15 cellular contexts compared by ENCODE assay signal in the genomic region with DNA sequence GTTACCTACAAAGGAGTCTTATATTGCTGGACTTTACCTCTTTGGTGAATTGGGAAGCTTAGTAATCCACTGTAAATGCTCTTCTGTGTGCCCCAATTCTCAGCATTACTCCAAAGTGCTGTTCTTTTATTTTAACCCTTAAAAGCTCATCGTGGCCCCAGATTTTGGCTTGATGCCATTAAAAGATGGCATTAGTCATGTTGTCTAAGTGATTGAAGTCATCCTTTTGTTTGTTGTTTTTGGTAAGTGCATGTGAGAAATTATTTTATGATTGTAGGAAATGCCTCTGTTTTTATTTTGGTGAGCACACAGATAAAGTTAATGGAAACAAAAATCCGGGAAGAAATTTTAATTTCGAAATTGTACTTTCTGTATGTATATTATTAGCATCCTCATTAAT.
DNase-seq lines count a peak whose midpoint lies in the region; TF ChIP-seq lines count a peak whose summit lies in the region.
"Had no signal": no experiment of that assay in that cellular context is flagged by ENCODE, and none has a peak within 500 bp of the region (broad histone marks: within the 10 kb centered on the region; RNA-seq: fewer than 3 reads in every experiment).

No MANE protein-coding gene starts in this region.

- no TSS peak for BruUV-seq in A673 (replicated peaks; lab: Mats Ljungman, UMichigan)

- TF ChIP-seq CTCF in A673 (conservative IDR thresholded peaks at IDR 0.05; ENCODE audit: low read depth, low read length) (no peak), HEK293 (tag by site-specific recombination; IDR thresholded peaks at IDR 0.05) (no peak), endothelial cell (IDR thresholded peaks at IDR 0.05; ENCODE audit: unreplicated experiment) (no peak)

- peaks cover 2% of the 10 kb centered on the region for H3K27me3 Mint-ChIP-seq in endothelial cell (ENCODE audit: unreplicated experiment)
- H3K27me3 Mint-ChIP-seq: B cell; CD4-positive, alpha-beta T cell had no signal

- no peaks in the 10 kb centered on the region for H3K9me3 Mint-ChIP-seq in endothelial cell (ENCODE audit: unreplicated experiment)
- H3K9me3 Mint-ChIP-seq: CD4-positive, alpha-beta T cell had no signal

- H3K27ac ChIP-seq in A673 (ENCODE audit: low read depth, low read length, poor library complexity, severe bottlenecking) (no peak overlapping the region), HEK293 (ENCODE audit: extremely low read depth, low read depth, low read length) (no peak overlapping the region)
- H3K27ac ChIP-seq: GM23248 had no signal

- CTCF ChIA-PET in A673 (lab: Charles Lee) = no interaction called here
- CTCF ChIA-PET in HEK293 (lab: Yijun Ruan, JAX) = interaction anchor here (0.8 kb wide), 1 partner anchor 69 kb away, joined by 5 read pairs; no protein-coding TSS in a partner anchor

- no peaks in the 10 kb centered on the region for H3K27me3 ChIP-seq in A673 (replicated peaks; ENCODE audit: insufficient read depth, low read depth, low read length, poor library complexity)

- no peaks in the 10 kb centered on the region for H3K9me3 ChIP-seq in A673 (ENCODE audit: low read depth, low read length, poor library complexity, severe bottlenecking)
- H3K9me3 ChIP-seq in HEK293 (ENCODE audit: control insufficient read depth, insufficient read depth, low read depth, low read length) = no peaks in the 10 kb centered on the region

- peaks cover 14% of the 10 kb centered on the region for H3K36me3 Mint-ChIP-seq in endothelial cell (ENCODE audit: low read depth, unreplicated experiment)

- H3K4me3 ChIP-seq in A673 (ENCODE audit: low read depth, low read length, poor library complexity, severe bottlenecking) (no peak overlapping the region), HEK293 (ENCODE audit: low read depth, low read length) (no peak overlapping the region)
- H3K4me3 ChIP-seq: GM12878, GM23248 had no signal

- no peak overlapping the region for H3K4me3 Mint-ChIP-seq in endothelial cell (ENCODE audit: unreplicated experiment)
- H3K4me3 Mint-ChIP-seq: B cell; CD4-positive, alpha-beta T cell had no signal

- POLR2A ChIA-PET in A673 (lab: Charles Lee; ENCODE audit: low non-redundant PET) (interaction anchor here (0.7 kb wide), 1 partner anchor 1320 kb away, joined by 6 read pairs; no protein-coding TSS in a partner anchor), HEK293 (lab: Yijun Ruan, JAX) (no interaction called here)

- peak overlapping the region; percentile 9 for H3K27ac Mint-ChIP-seq in endothelial cell (ENCODE audit: unreplicated experiment)
- H3K27ac Mint-ChIP-seq: B cell; CD4-positive, alpha-beta T cell had no signal

- no peaks in the 10 kb centered on the region for H3K4me1 ChIP-seq in A673 (ENCODE audit: insufficient read depth, low read length, poor library complexity, severe bottlenecking)
- peaks cover 13% of the 10 kb centered on the region; the same call in 1 of the 2 replicates for H3K4me1 ChIP-seq in HEK293 (ENCODE audit: control insufficient read depth, insufficient read depth, low read length)

- H3K4me1 Mint-ChIP-seq in endothelial cell (ENCODE audit: unreplicated experiment) = peaks cover 48% of the 10 kb centered on the region

- intact Hi-C loops in A673 (cut with micrococcal nuclease; ENCODE audit: unreplicated experiment) = no loop called here

- H3K36me3 ChIP-seq in A673 (ENCODE audit: insufficient read depth, low read length, poor library complexity, severe bottlenecking) (no peaks in the 10 kb centered on the region), HEK293 (ENCODE audit: control insufficient read depth in 2 of 2, insufficient read depth in 1 of 2, low read length in 2 of 2) (no peaks in the 10 kb centered on the region)

- DNase-seq in A673 (ENCODE audit: low spot score) (peak; percentile 7), SW480 (ENCODE audit: low spot score) (peak; percentile 7), endothelial cell (ENCODE audit: low spot score) (no peak), mesenteric fat pad (ENCODE audit: low spot score) (no peak), NCI-H510A treated with DMSO at 0.1 percent for 48 hours (lab: John Stamatoyannopoulos, UW) (no peak)
- DNase-seq in activated CD4-positive, CD25-positive, alpha-beta regulatory T cell treated with anti-CD3 and anti-CD28 coated beads, Interleukin-2, amount 50 U/mL, for 72 hours = no peak
- no peak for DNase-seq in stimulated activated CD4-positive, alpha-beta T cell treated with anti-CD3 and anti-CD28 coated beads, Interleukin-1b, Interleukin-23, amount 100 ng/mL, for 48 hours
- DNase-seq: C1 segment of cervical spinal cord; Calu3; CD4-positive, alpha-beta T cell; DMS 273 treated with DMSO at 0.1 percent for 48 hours; GM23248 had no signal

TF ChIP-seq in HEK293, 187 proteins besides CTCF, POLR2A, EP300 and RAD21 (continues in another document):
- no peak for TF ChIP-seq ZNF670 (tag by site-specific recombination; IDR thresholded peaks at IDR 0.05; ENCODE audit: low read depth)
- no peak for TF ChIP-seq ZNF792 (tag by site-specific recombination; IDR thresholded peaks at IDR 0.05)
- TF ChIP-seq ZNF16 (tag by site-specific recombination; IDR thresholded peaks at IDR 0.05; ENCODE audit: low read depth) = no peak
- peak; percentile 75 for TF ChIP-seq ZNF366 (tag by site-specific recombination; conservative IDR thresholded peaks at IDR 0.05)
- no peak for TF ChIP-seq GLIS1 (tag by site-specific recombination; IDR thresholded peaks at IDR 0.05)
- TF ChIP-seq, protein P1, sequence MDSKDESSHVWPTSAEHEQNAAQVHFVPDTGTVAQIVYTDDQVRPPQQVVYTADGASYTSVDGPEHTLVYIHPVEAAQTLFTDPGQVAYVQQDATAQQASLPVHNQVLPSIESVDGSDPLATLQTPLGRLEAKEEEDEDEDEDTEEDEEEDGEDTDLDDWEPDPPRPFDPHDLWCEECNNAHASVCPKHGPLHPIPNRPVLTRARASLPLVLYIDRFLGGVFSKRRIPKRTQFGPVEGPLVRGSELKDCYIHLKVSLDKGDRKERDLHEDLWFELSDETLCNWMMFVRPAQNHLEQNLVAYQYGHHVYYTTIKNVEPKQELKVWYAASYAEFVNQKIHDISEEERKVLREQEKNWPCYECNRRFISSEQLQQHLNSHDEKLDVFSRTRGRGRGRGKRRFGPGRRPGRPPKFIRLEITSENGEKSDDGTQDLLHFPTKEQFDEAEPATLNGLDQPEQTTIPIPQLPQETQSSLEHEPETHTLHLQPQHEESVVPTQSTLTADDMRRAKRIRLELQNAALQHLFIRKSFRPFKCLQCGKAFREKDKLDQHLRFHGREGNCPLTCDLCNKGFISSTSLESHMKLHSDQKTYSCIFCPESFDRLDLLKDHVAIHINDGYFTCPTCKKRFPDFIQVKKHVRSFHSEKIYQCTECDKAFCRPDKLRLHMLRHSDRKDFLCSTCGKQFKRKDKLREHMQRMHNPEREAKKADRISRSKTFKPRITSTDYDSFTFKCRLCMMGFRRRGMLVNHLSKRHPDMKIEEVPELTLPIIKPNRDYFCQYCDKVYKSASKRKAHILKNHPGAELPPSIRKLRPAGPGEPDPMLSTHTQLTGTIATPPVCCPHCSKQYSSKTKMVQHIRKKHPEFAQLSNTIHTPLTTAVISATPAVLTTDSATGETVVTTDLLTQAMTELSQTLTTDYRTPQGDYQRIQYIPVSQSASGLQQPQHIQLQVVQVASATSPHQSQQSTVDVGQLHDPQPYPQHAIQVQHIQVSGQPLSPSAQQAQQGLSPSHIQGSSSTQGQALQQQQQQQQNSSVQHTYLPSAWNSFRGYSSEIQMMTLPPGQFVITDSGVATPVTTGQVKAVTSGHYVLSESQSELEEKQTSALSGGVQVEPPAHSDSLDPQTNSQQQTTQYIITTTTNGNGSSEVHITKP (tag by site-specific recombination; IDR thresholded peaks at IDR 0.05) = no peak
- no peak for TF ChIP-seq ZNF416 (tag by site-specific recombination; IDR thresholded peaks at IDR 0.05)
- peak; percentile 35; the same call in 1 of the 2 replicates for TF ChIP-seq GLI2 (tag by site-specific recombination; IDR thresholded peaks at IDR 0.05; ENCODE audit: borderline replicate concordance, low read depth)
- peak; percentile 71 for TF ChIP-seq BCL6B (tag by site-specific recombination; IDR thresholded peaks at IDR 0.05)
- TF ChIP-seq ZNF830 (tag by site-specific recombination; IDR thresholded peaks at IDR 0.05; ENCODE audit: low read depth) = no peak
- TF ChIP-seq ZIC2 (tag by site-specific recombination; IDR thresholded peaks at IDR 0.05) = no peak
- 0 out of 2 replicates have a peak, but pooled peaks have one; percentile 28 for TF ChIP-seq GFI1B (tag by site-specific recombination; IDR thresholded peaks at IDR 0.05)
- peak; percentile 40; the same call in 1 of the 2 replicates for TF ChIP-seq SP7 (tag by site-specific recombination; IDR thresholded peaks at IDR 0.05)
- TF ChIP-seq HOXC10 (CRISPR knock-in tag; IDR thresholded peaks at IDR 0.05) = no peak
- TF ChIP-seq YY1 (tag by site-specific recombination; IDR thresholded peaks at IDR 0.05) = no peak
- no peak for TF ChIP-seq ZNF391 (tag by site-specific recombination; IDR thresholded peaks at IDR 0.05; ENCODE audit: borderline replicate concordance, low read depth)
- TF ChIP-seq ZNF521 (tag by site-specific recombination; IDR thresholded peaks at IDR 0.05) = no peak
- peak; percentile 82 for TF ChIP-seq ZNF184 (tag by site-specific recombination; IDR thresholded peaks at IDR 0.05)
- TF ChIP-seq ZNF639 (tag by site-specific recombination; IDR thresholded peaks at IDR 0.05) = peak; percentile 45; the same call in 1 of the 2 replicates

Comparison
In these comparisons a context has a peak if more than half of its experiments do, and no peak if none do; other contexts are left out.
1. DNase-seq: peak in A673 (single experiment) and SW480 (single experiment); none in endothelial cell (single experiment), mesenteric fat pad (single experiment), NCI-H510A treated with DMSO at 0.1 percent for 48 hours (single experiment), activated CD4-positive, CD25-positive, alpha-beta regulatory T cell treated with anti-CD3 and anti-CD28 coated beads, Interleukin-2, amount 50 U/mL, for 72 hours (single experiment) and stimulated activated CD4-positive, alpha-beta T cell treated with anti-CD3 and anti-CD28 coated beads, Interleukin-1b, Interleukin-23, amount 100 ng/mL, for 48 hours (single experiment).